12 cellular contexts compared by ENCODE assay signal in the genomic region with DNA sequence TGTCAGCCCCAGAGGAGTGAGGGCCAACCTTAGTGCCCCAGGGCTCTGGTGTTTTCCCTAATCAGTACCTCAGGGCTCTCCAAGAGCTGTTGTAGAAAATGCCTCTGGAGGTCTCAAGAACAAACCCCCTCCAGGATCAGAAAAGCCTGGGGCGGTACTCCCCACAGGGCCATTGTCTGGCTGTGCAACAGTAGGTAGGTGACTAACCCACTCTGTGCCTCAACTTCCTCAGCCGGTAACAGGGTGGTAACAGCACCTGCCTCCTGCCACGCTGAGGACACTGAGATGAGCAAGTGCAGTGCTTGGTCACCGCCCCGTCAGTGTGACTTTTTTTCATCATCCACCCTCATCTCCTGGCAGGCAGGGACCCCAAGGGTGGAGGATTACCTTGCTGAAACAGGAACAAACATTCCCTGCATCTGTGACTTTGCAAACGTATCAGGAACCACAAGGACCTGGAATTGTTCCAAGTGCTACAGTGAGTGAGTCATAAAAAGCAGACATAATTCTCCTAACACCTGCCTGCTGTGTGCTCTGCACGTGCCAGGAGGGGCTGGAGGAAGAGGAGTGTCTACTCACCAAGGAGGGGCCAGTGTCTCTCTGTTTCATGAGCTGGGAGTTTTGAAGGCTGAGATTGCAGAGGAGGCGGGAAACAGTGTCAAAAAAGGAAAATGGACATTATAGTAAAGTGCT.
DNase-seq lines count a peak whose midpoint lies in the region; ATAC-seq, FAIRE-seq and TF ChIP-seq lines count a peak whose summit lies in the region.
"Had no signal": no experiment of that assay in that cellular context is flagged by ENCODE, and none has a peak within 500 bp of the region (broad histone marks: within the 10 kb centered on the region; RNA-seq: fewer than 3 reads in every experiment).

No MANE protein-coding gene starts in this region.

- H3K4me3 ChIP-seq in pancreas (no peak overlapping the region), endodermal cell (ENCODE audit: low read length) (no peak overlapping the region)
- H3K4me3 ChIP-seq: cardiac muscle cell, SJSA1 had no signal

- H3K27ac ChIP-seq in pancreas: no peak overlapping the region
- no peak overlapping the region for H3K27ac ChIP-seq in endodermal cell (ENCODE audit: low read depth, low read length)
- H3K27ac ChIP-seq: cardiac muscle cell, SJSA1 had no signal

- H3K4me1 Mint-ChIP-seq in endodermal cell: no peaks in the 10 kb centered on the region
- H3K4me1 Mint-ChIP-seq: naive B cell had no signal

- H3K27me3 Mint-ChIP-seq in endodermal cell (ENCODE audit: insufficient read depth): peaks cover 20% of the 10 kb centered on the region

- WGBS in pancreas, 2 donors: 58 to 62% methylated on average over 8 of the region's 8 CpGs
- 86 to 94% methylated on average over 5 to 8 of the region's 8 CpGs for WGBS in endodermal cell (ENCODE audit: insufficient coverage in 1 of 2, insufficient read length in 1 of 2), 2 experiments

- intact Hi-C loops in pancreas (cut with DNase I): no loop called here

- no peak overlapping the region for H3K9ac ChIP-seq in endodermal cell (ENCODE audit: extremely low read depth, low read length, poor library complexity, severe bottlenecking)

- H3K36me3 ChIP-seq in pancreas (no peaks in the 10 kb centered on the region), endodermal cell (ENCODE audit: control insufficient read depth, insufficient read depth, low read length) (no peaks in the 10 kb centered on the region)
- H3K36me3 ChIP-seq: cardiac muscle cell, SJSA1 had no signal

- peaks cover 4% of the 10 kb centered on the region for H3K9me3 Mint-ChIP-seq in endodermal cell

- peaks cover 0 to 6% (median 0%) of the 10 kb centered on the region in 4 donors for H3K27me3 ChIP-seq in pancreas
- H3K27me3 ChIP-seq in endodermal cell (ENCODE audit: control insufficient read depth, insufficient read depth, low read length, poor library complexity, severe bottlenecking): peaks cover 13% of the 10 kb centered on the region
- H3K27me3 ChIP-seq: cardiac muscle cell, SJSA1 had no signal

- H3K27ac Mint-ChIP-seq in endodermal cell: no peak overlapping the region
- H3K27ac Mint-ChIP-seq: naive B cell had no signal

- ATAC-seq in pancreas: peak; percentile 36 to 76 (median 50)

- H3K4me1 ChIP-seq in pancreas (no peaks in the 10 kb centered on the region), endodermal cell (ENCODE audit: control insufficient read depth, insufficient read depth, low read length) (no peaks in the 10 kb centered on the region)
- H3K4me1 ChIP-seq: SJSA1 had no signal

- TF ChIP-seq CTCF in pancreas (IDR thresholded peaks at IDR 0.05): no peak
- TF ChIP-seq CTCF in endodermal cell (conservative IDR thresholded peaks at IDR 0.05): no peak

- H3K9me3 ChIP-seq in pancreas: no peaks in the 10 kb centered on the region
- no peaks in the 10 kb centered on the region for H3K9me3 ChIP-seq in endodermal cell (ENCODE audit: control insufficient read depth, low read length)
- H3K9me3 ChIP-seq: SJSA1 had no signal

- FAIRE-seq in pancreas (lab: Jason Lieb, UNC): no peak

- DNase-seq in NCI-H82 (lab: John Stamatoyannopoulos, UW) (peak; percentile 16), NCI-H82 treated with DMSO at 0.1 percent for 48 hours (lab: John Stamatoyannopoulos, UW; ENCODE audit: unreplicated experiment) (no peak), NCI-H187 treated with DMSO at 0.1 percent for 48 hours (lab: John Stamatoyannopoulos, UW) (peak; percentile 71), SW480 (ENCODE audit: low spot score) (peak; percentile 94), pancreas (peak in 1 of 6 donors; percentile 21), endodermal cell (no peak), germinal center (ENCODE audit: low spot score) (no peak), T-helper 1 cell (no peak)
- DNase-seq: naive B cell, NCI-H2081 treated with DMSO at 0.1 percent for 48 hours had no signal

- H3K4me3 Mint-ChIP-seq in endodermal cell: no peak overlapping the region

- no peaks in the 10 kb centered on the region for H3K36me3 Mint-ChIP-seq in endodermal cell (ENCODE audit: low read depth)

Comparison
In these comparisons a context has a peak if more than half of its experiments do, and no peak if none do; other contexts are left out.
1. DNase-seq: peak in NCI-H82 (single experiment), NCI-H187 treated with DMSO at 0.1 percent for 48 hours (single experiment) and SW480 (single experiment); none in NCI-H82 treated with DMSO at 0.1 percent for 48 hours (single experiment), endodermal cell (single experiment), germinal center (single experiment) and T-helper 1 cell (0 of 5).